Comparison of ENCODE assay signal across 18 cellular contexts in genomic region chr6:24549674-24550418, GRCh38.
"Had no signal": no experiment of that assay in that cellular context is flagged by ENCODE, and none has a peak within 500 bp of the region (broad histone marks: within the 10 kb centered on the region; RNA-seq: fewer than 3 reads in every experiment).

No MANE protein-coding gene starts in this region.

- H3K27ac ChIP-seq: ascending aorta, epithelial cell of prostate, heart right ventricle, neural progenitor cell, thoracic aorta, WERI-Rb-1 had no signal

- DNase-seq: activated CD4-positive, alpha-beta memory T cell treated with anti-CD3 and anti-CD28 coated beads for 36 hours; activated CD4-positive, alpha-beta T cell treated with anti-CD3 and anti-CD28 coated beads for 36 hours; activated CD8-positive, alpha-beta memory T cell treated with anti-CD3 and anti-CD28 coated beads, Interleukin-2, amount 10 ng/mL, durations not matched to agents 7 days and 5 days; activated naive CD4-positive, alpha-beta T cell treated with anti-CD3 and anti-CD28 coated beads, Interleukin-2, amount 10 ng/mL, durations not matched to agents 7 days and 5 days; activated T-cell treated with anti-CD3 and anti-CD28 coated beads, Interleukin-2, amount 50 U/mL, for 1 hour; dermis blood vessel endothelial cell; effector memory CD8-positive, alpha-beta T cell; foreskin melanocyte; heart right ventricle; left colon; stimulated activated CD4-positive, alpha-beta T cell treated with anti-CD3 and anti-CD28 coated beads, Interleukin-2, amount 100 ng/mL, for 24 hours; WERI-Rb-1 had no signal

- H3K9me3 ChIP-seq: ascending aorta, heart right ventricle, thoracic aorta had no signal

- H3K4me3 ChIP-seq: ascending aorta, heart right ventricle, lung, neural progenitor cell, thoracic aorta had no signal

- H3K36me3 ChIP-seq: ascending aorta, heart right ventricle, neural progenitor cell, thoracic aorta, WERI-Rb-1 had no signal

- H2AFZ ChIP-seq: neural progenitor cell had no signal

- H3K27me3 ChIP-seq: ascending aorta, neural progenitor cell had no signal

- ATAC-seq: activated CD4-positive, alpha-beta T cell treated with anti-CD3 and anti-CD28 coated beads for 36 hours; activated CD8-positive, alpha-beta memory T cell treated with anti-CD3 and anti-CD28 coated beads, Interleukin-2, amount 10 ng/mL, durations not matched to agents 7 days and 5 days; effector memory CD8-positive, alpha-beta T cell; heart right ventricle; left colon; stimulated activated effector memory CD8-positive, alpha-beta T cell treated with anti-CD3 and anti-CD28 coated beads, Interleukin-12 subunit alpha, Interleukin-12 subunit beta, amount 100 ng/mL, for 72 hours had no signal

- H3K4me2 ChIP-seq: neural progenitor cell had no signal

- H3K4me1 ChIP-seq: ascending aorta had no signal
